Comparison of ENCODE assay signal across 8 cellular contexts in genomic region chr1:42952353-42953001, GRCh38. TPM values are rescaled to one million over a fixed set of nuclear protein-coding genes. Genes with fewer than 3 reads are reported as not detected.
DNase-seq lines count a peak whose midpoint lies in the region; ATAC-seq, FAIRE-seq and TF ChIP-seq lines count a peak whose summit lies in the region.

No MANE protein-coding gene starts in this region.

- H3K9me3 ChIP-seq in HCT116 (ENCODE audit: control insufficient read depth in 1 of 2, insufficient read depth in 1 of 2, low read depth in 1 of 2, low read length in 2 of 2) (no peaks in the 10 kb centered on the region), T-helper 17 cell (ENCODE audit: control insufficient read depth, low read length, poor library complexity, severe bottlenecking) (no peaks in the 10 kb centered on the region), kidney (ENCODE audit: control insufficient read depth in 1 of 2, low read length in 2 of 2) (no peaks in the 10 kb centered on the region)

- peak overlapping the region; percentile 55 for H3K27ac ChIP-seq in HCT116 (ENCODE audit: low read depth, low read length)
- H3K27ac ChIP-seq in kidney (ENCODE audit: low read depth in 2 of 2, low read length in 2 of 2) = peak overlapping the region in 1 of 2 donors; percentile 58

- no peak for TF ChIP-seq CTCF in HCT116 (IDR thresholded peaks at IDR 0.05 in 2 of 3, conservative IDR thresholded peaks at IDR 0.05 in 1 of 3; ENCODE audit: borderline replicate concordance in 1 of 3, insufficient read depth in 1 of 3, low read depth in 2 of 3, low read length in 2 of 3)
- no peak for TF ChIP-seq CTCF in kidney (IDR thresholded peaks at IDR 0.05; ENCODE audit: borderline replicate concordance, extremely low read depth, insufficient read depth)
- TF ChIP-seq CTCF in omental fat pad (IDR thresholded peaks at IDR 0.05) = no peak

- CTCF ChIA-PET in HCT116 (lab: Charles Lee) = interaction anchor here (1.2 kb wide), 1 partner anchor 121 kb away, joined by 5 read pairs; no protein-coding TSS in a partner anchor

- FAIRE-seq in kidney (lab: Jason Lieb, UNC) = no peak

- peaks cover 0 to 27% of the 10 kb centered on the region in 2 experiments; a peak in 3 of 4 replicates for H3K36me3 ChIP-seq in HCT116 (ENCODE audit: control insufficient read depth in 1 of 2, insufficient read depth in 2 of 2, low read length in 2 of 2)
- H3K36me3 ChIP-seq in kidney (ENCODE audit: control insufficient read depth in 1 of 2, insufficient read depth in 2 of 2, low read length in 2 of 2) = no peaks in the 10 kb centered on the region

- intact Hi-C loops in HCT116 (cut with micrococcal nuclease) = no loop called here
- intact Hi-C loops in kidney (cut with DNase I) = no loop called here

- TF ChIP-seq RAD21 in HCT116 (IDR thresholded peaks at IDR 0.05; ENCODE audit: low read depth) = no peak

- RAD21 ChIA-PET in HCT116 (lab: Charles Lee; ENCODE audit: low non-redundant PET in 1 of 2, low total read pairs in 2 of 2, uncharacterized antibody in 2 of 2, unreplicated experiment in 2 of 2) = interaction anchor here in 1 of 2 experiments (0.6 kb wide), 1 partner anchor 55 kb away, joined by 5 read pairs; no protein-coding TSS in a partner anchor

- H3K36me3 Mint-ChIP-seq in T-helper 17 cell (ENCODE audit: low read depth) = peaks cover 10% of the 10 kb centered on the region

- peaks cover 15% of the 10 kb centered on the region; the same call in 1 of the 2 replicates for H4K20me1 ChIP-seq in HCT116 (ENCODE audit: insufficient read depth)

- peak overlapping the region; percentile 3 for H3K4me2 ChIP-seq in HCT116 (ENCODE audit: low read length)

- peak overlapping the region; percentile 74 for H3K4me3 Mint-ChIP-seq in T-helper 17 cell

- H3K4me1 Mint-ChIP-seq in T-helper 17 cell = peaks cover 68% of the 10 kb centered on the region

- no peak for TF ChIP-seq POLR2A in HCT116 (IDR thresholded peaks at IDR 0.05; ENCODE audit: borderline replicate concordance, extremely low read depth, insufficient read depth, insufficient read length)

- H3K4me3 ChIP-seq in HCT116 (replicated peaks in 1 of 2; ENCODE audit: low read depth in 1 of 2, low read length in 2 of 2) (no peak overlapping the region), kidney (ENCODE audit: low read length in 2 of 2) (no peak overlapping the region)

- H3K9ac ChIP-seq in HCT116 (ENCODE audit: low read length) (no peak overlapping the region), kidney (ENCODE audit: low read length in 2 of 2) (peak overlapping the region in 1 of 2 donors; percentile 38)

- POLR2A ChIA-PET in HCT116 (lab: Charles Lee) = interaction anchor here (1.0 to 2.3 kb wide), 3 partner anchors 10 to 28 kb away, joined by 3 to 11 read pairs (median 5); no protein-coding TSS in a partner anchor

- H3K27me3 Mint-ChIP-seq in T-helper 17 cell = no peaks in the 10 kb centered on the region

- H3K4me1 ChIP-seq in HCT116 (ENCODE audit: control insufficient read depth in 1 of 2, insufficient read depth in 2 of 2, low read length in 2 of 2) (peaks cover 59 to 95% of the 10 kb centered on the region in 2 experiments), kidney (ENCODE audit: control insufficient read depth in 1 of 2, insufficient read depth in 1 of 2, low read depth in 1 of 2, low read length in 2 of 2) (peaks cover 18 to 25% of the 10 kb centered on the region in 2 donors)

- H3K79me2 ChIP-seq in HCT116 (ENCODE audit: insufficient read depth, low read length) = peaks cover 98% of the 10 kb centered on the region

- DNase-seq in HCT116 (ENCODE audit: low read depth, low spot score) (no peak), T-helper 17 cell (no peak), kidney (peak; percentile 54), omental fat pad (ENCODE audit: low spot score) (no peak), DMS 273 (lab: John Stamatoyannopoulos, UW; ENCODE audit: unreplicated experiment) (no peak)
- DNase-seq in stimulated activated CD4-positive, alpha-beta T cell treated with anti-CD3 and anti-CD28 coated beads, Interleukin-12 subunit alpha, Interleukin-12 subunit beta, amount 100 ng/mL, for 4 hours = no peak

- no TSS peak for BruUV-seq in HCT116 (replicated peaks; lab: Mats Ljungman, UMichigan)

- no peaks in the 10 kb centered on the region for H3K9me2 ChIP-seq in HCT116 (ENCODE audit: insufficient read depth)

- H2AFZ ChIP-seq in HCT116 (ENCODE audit: low read depth, low read length, poor library complexity, severe bottlenecking) = no peak overlapping the region

- ATAC-seq in GM18502 (IDR thresholded peaks at IDR 0.05; ENCODE audit: poor library complexity, unreplicated experiment) (peak; percentile 54), HCT116 (peak; percentile 20; the same call in 1 of the 2 replicates), T-helper 17 cell (peak; percentile 69), omental fat pad (ENCODE audit: low FRiP score) (no peak), GM19035 (IDR thresholded peaks at IDR 0.05; ENCODE audit: unreplicated experiment) (no peak)

- no peaks in the 10 kb centered on the region for H3K27me3 ChIP-seq in HCT116 (ENCODE audit: insufficient read depth, low read length)

- H3K27ac Mint-ChIP-seq in T-helper 17 cell = peak overlapping the region; percentile 47

TF ChIP-seq in HCT116, 20 proteins besides CTCF, POLR2A, EP300 and RAD21:
- no peak for TF ChIP-seq SP1 (IDR thresholded peaks at IDR 0.05; ENCODE audit: low read depth)
- TF ChIP-seq ZFX (IDR thresholded peaks at IDR 0.05) = no peak
- TF ChIP-seq, protein P1, sequence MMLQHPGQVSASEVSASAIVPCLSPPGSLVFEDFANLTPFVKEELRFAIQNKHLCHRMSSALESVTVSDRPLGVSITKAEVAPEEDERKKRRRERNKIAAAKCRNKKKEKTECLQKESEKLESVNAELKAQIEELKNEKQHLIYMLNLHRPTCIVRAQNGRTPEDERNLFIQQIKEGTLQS (IDR thresholded peaks at IDR 0.05) = no peak

RNA-seq across cellular contexts. Expression of gene SLC2A1, which starts 6.2 kb away (rescaled TPM):
- total RNA-seq in HCT116 (2021; ENCODE audit: unreplicated experiment) (248 TPM), T-helper 17 cell (10 to 100 TPM; 63.7 to 79.0 TPM), kidney (55.9 TPM), omental fat pad (10 to 100 TPM; 13.4 to 71.5 (median 48.0) TPM)
- polyA plus RNA-seq in HCT116 (2012) = 419 and 518 TPM in 2 replicates
- polyA plus RNA-seq in kidney (ENCODE audit: insufficient read depth, low read depth, low replicate concordance) = 28.6 TPM

Comparison
In these comparisons a context has a peak if more than half of its experiments do, and no peak if none do; other contexts are left out.
1. ATAC-seq: peak in GM18502 (single experiment), HCT116 (single experiment) and T-helper 17 cell (single experiment); none in omental fat pad (single experiment) and GM19035 (single experiment).